In genomic region chr16:27281285-27281684, GRCh38 we compare ENCODE assay signal across 20 cellular contexts. TPM values are rescaled to one million over a fixed set of nuclear protein-coding genes. Genes with fewer than 3 reads are reported as not detected.
DNase-seq lines count a peak whose midpoint lies in the region; ATAC-seq and TF ChIP-seq lines count a peak whose summit lies in the region.
"Had no signal": no experiment of that assay in that cellular context is flagged by ENCODE, and none has a peak within 500 bp of the region (broad histone marks: within the 10 kb centered on the region; RNA-seq: fewer than 3 reads in every experiment).

No MANE protein-coding gene starts in this region.

- H3K27ac Mint-ChIP-seq in activated CD8-positive, alpha-beta T cell treated with anti-CD3 and anti-CD28 coated beads, Interleukin-2, amount 10 ng/mL, durations not matched to agents 7 days and 5 days = peak overlapping the region; percentile 31
- H3K27ac Mint-ChIP-seq in activated CD8-positive, alpha-beta T cell treated with anti-CD3 and anti-CD28 coated beads for 36 hours = no peak overlapping the region
- H3K27ac Mint-ChIP-seq in CD8-positive, alpha-beta T cell = peak overlapping the region; percentile 69
- H3K27ac Mint-ChIP-seq in naive thymus-derived CD4-positive, alpha-beta T cell = peak overlapping the region; percentile 84 to 96 (median 93)
- H3K27ac Mint-ChIP-seq: effector memory CD8-positive, alpha-beta T cell had no signal

- DNase-seq in activated CD8-positive, alpha-beta T cell treated with anti-CD3 and anti-CD28 coated beads, Interleukin-2, amount 10 ng/mL, durations not matched to agents 7 days and 5 days = no peak
- DNase-seq in activated CD8-positive, alpha-beta T cell treated with anti-CD3 and anti-CD28 coated beads for 36 hours = no peak
- DNase-seq in CD8-positive, alpha-beta T cell = no peak
- peak; percentile 50 for DNase-seq in activated CD8-positive, alpha-beta memory T cell treated with anti-CD3 and anti-CD28 coated beads, Interleukin-2, amount 50 U/mL, for 48 hours
- DNase-seq in naive thymus-derived CD4-positive, alpha-beta T cell = peak in 7 of 9 donors; percentile 26 to 59 (median 45)
- DNase-seq in HK-2 (ENCODE audit: unreplicated experiment) = no peak
- no peak for DNase-seq in NK-92 treated with Interleukin-12 subunit alpha and Interleukin-12 subunit beta, amount 100 ng/mL, for 24 hours (lab: John Stamatoyannopoulos, UW)
- DNase-seq: body of pancreas; DMS153; effector memory CD8-positive, alpha-beta T cell; NCI-H1694; NCI-H2171 treated with DMSO at 0.1 percent for 48 hours; NCI-H69; posterior cingulate gyrus; sigmoid colon had no signal

- no peak overlapping the region for H3K4me3 Mint-ChIP-seq in activated CD8-positive, alpha-beta T cell treated with anti-CD3 and anti-CD28 coated beads, Interleukin-2, amount 10 ng/mL, durations not matched to agents 7 days and 5 days
- no peak overlapping the region for H3K4me3 Mint-ChIP-seq in activated CD8-positive, alpha-beta T cell treated with anti-CD3 and anti-CD28 coated beads for 36 hours
- no peak overlapping the region for H3K4me3 Mint-ChIP-seq in CD8-positive, alpha-beta T cell
- H3K4me3 Mint-ChIP-seq in naive thymus-derived CD4-positive, alpha-beta T cell = peak overlapping the region; percentile 72 to 90 (median 85)
- H3K4me3 Mint-ChIP-seq: effector memory CD8-positive, alpha-beta T cell; natural killer cell treated with Interleukin-12 subunit alpha and Interleukin-12 subunit beta and Interleukin-15 and Interleukin-18, amount 100 ng/mL, for 72 hours had no signal

- peaks cover 45% of the 10 kb centered on the region for H3K4me1 Mint-ChIP-seq in activated CD8-positive, alpha-beta T cell treated with anti-CD3 and anti-CD28 coated beads, Interleukin-2, amount 10 ng/mL, durations not matched to agents 7 days and 5 days (ENCODE audit: low read depth)
- H3K4me1 Mint-ChIP-seq in activated CD8-positive, alpha-beta T cell treated with anti-CD3 and anti-CD28 coated beads for 36 hours (ENCODE audit: low read depth) = peaks cover 50% of the 10 kb centered on the region
- H3K4me1 Mint-ChIP-seq in CD8-positive, alpha-beta T cell (ENCODE audit: low read depth) = peaks cover 17% of the 10 kb centered on the region
- H3K4me1 Mint-ChIP-seq in naive thymus-derived CD4-positive, alpha-beta T cell = peaks cover 27 to 66% (median 52%) of the 10 kb centered on the region in 7 donors

- H3K36me3 Mint-ChIP-seq in activated CD8-positive, alpha-beta T cell treated with anti-CD3 and anti-CD28 coated beads, Interleukin-2, amount 10 ng/mL, durations not matched to agents 7 days and 5 days (ENCODE audit: low read depth) = peaks cover 3% of the 10 kb centered on the region
- peaks cover 3% of the 10 kb centered on the region for H3K36me3 Mint-ChIP-seq in activated CD8-positive, alpha-beta T cell treated with anti-CD3 and anti-CD28 coated beads for 36 hours (ENCODE audit: low read depth)
- no peaks in the 10 kb centered on the region for H3K36me3 Mint-ChIP-seq in CD8-positive, alpha-beta T cell
- peaks cover 0 to 32% (median under 1%) of the 10 kb centered on the region in 5 donors for H3K36me3 Mint-ChIP-seq in naive thymus-derived CD4-positive, alpha-beta T cell
- H3K36me3 Mint-ChIP-seq: natural killer cell treated with Interleukin-12 subunit alpha and Interleukin-12 subunit beta and Interleukin-15 and Interleukin-18, amount 100 ng/mL, for 72 hours had no signal

- POLR2A ChIA-PET in activated CD8-positive, alpha-beta T cell treated with anti-CD3 and anti-CD28 coated beads, Interleukin-2, amount 10 ng/mL, durations not matched to agents 7 days and 5 days (lab: Charles Lee) = interaction anchor here (0.5 to 0.6 kb wide), 2 partner anchors 80 to 275 kb away, joined by 3 to 4 read pairs; no protein-coding TSS in a partner anchor
- POLR2A ChIA-PET in activated CD8-positive, alpha-beta T cell treated with anti-CD3 and anti-CD28 coated beads for 36 hours (lab: Charles Lee) = interaction anchor here (1.3 to 6.5 kb wide), 4 partner anchors 10 to 47 kb away, joined by 3 to 40 read pairs (median 7); no protein-coding TSS in a partner anchor
- POLR2A ChIA-PET in CD8-positive, alpha-beta T cell (lab: Charles Lee) = no interaction called here
- POLR2A ChIA-PET in naive thymus-derived CD4-positive, alpha-beta T cell (lab: Charles Lee) = interaction anchor here (0.6 to 1.7 kb wide), 12 partner anchors 9 to 86 kb away, joined by 3 to 8 read pairs (median 5); no protein-coding TSS in a partner anchor

- H3K9me3 ChIP-seq in CD8-positive, alpha-beta T cell (ENCODE audit: low read length) = no peaks in the 10 kb centered on the region
- H3K9me3 ChIP-seq in naive thymus-derived CD4-positive, alpha-beta T cell (ENCODE audit: control insufficient read depth in 2 of 3, low read length in 3 of 3) = no peaks in the 10 kb centered on the region
- H3K9me3 ChIP-seq: BLaER1 treated with 17β-estradiol and CSF1 and Interleukin-3, amounts not matched to agents 10 nM and 100 nM; body of pancreas; sigmoid colon; suprapubic skin had no signal

- H3K4me3 ChIP-seq in CD8-positive, alpha-beta T cell (ENCODE audit: low read depth, low read length) = no peak overlapping the region
- peak overlapping the region; percentile 43 for H3K4me3 ChIP-seq in naive thymus-derived CD4-positive, alpha-beta T cell (ENCODE audit: low read length)
- H3K4me3 ChIP-seq: BLaER1 treated with 17β-estradiol and CSF1 and Interleukin-3, amounts not matched to agents 10 nM and 100 nM; body of pancreas; K562; sigmoid colon; suprapubic skin had no signal

- no peaks in the 10 kb centered on the region for H3K9me3 Mint-ChIP-seq in activated CD8-positive, alpha-beta T cell treated with anti-CD3 and anti-CD28 coated beads, Interleukin-2, amount 10 ng/mL, durations not matched to agents 7 days and 5 days (ENCODE audit: insufficient read depth)
- H3K9me3 Mint-ChIP-seq in activated CD8-positive, alpha-beta T cell treated with anti-CD3 and anti-CD28 coated beads for 36 hours = peaks cover 5% of the 10 kb centered on the region
- no peaks in the 10 kb centered on the region for H3K9me3 Mint-ChIP-seq in CD8-positive, alpha-beta T cell
- peaks cover 0 to 4% (median 0%) of the 10 kb centered on the region in 11 donors for H3K9me3 Mint-ChIP-seq in naive thymus-derived CD4-positive, alpha-beta T cell
- H3K9me3 Mint-ChIP-seq: effector memory CD8-positive, alpha-beta T cell; natural killer cell treated with Interleukin-12 subunit alpha and Interleukin-12 subunit beta and Interleukin-15 and Interleukin-18, amount 100 ng/mL, for 72 hours had no signal

- no peak overlapping the region for H3K27ac ChIP-seq in CD8-positive, alpha-beta T cell (ENCODE audit: low read depth, low read length)
- H3K27ac ChIP-seq in naive thymus-derived CD4-positive, alpha-beta T cell (ENCODE audit: low read depth, low read length) = peak overlapping the region; percentile 55
- H3K27ac ChIP-seq: BLaER1 treated with 17β-estradiol and CSF1 and Interleukin-3, amounts not matched to agents 10 nM and 100 nM; body of pancreas; sigmoid colon; suprapubic skin had no signal

- intact Hi-C loops in activated CD8-positive, alpha-beta T cell treated with anti-CD3 and anti-CD28 coated beads for 36 hours (cut with micrococcal nuclease) = no loop called here
- intact Hi-C loops in CD8-positive, alpha-beta T cell (cut with DNase I, micrococcal nuclease) = no loop called here
- intact Hi-C loops in naive thymus-derived CD4-positive, alpha-beta T cell (cut with micrococcal nuclease) = no loop called here

- no peaks in the 10 kb centered on the region for H3K27me3 ChIP-seq in CD8-positive, alpha-beta T cell (ENCODE audit: insufficient read depth, low read length)
- no peaks in the 10 kb centered on the region for H3K27me3 ChIP-seq in naive thymus-derived CD4-positive, alpha-beta T cell (ENCODE audit: control insufficient read depth in 2 of 2, insufficient read depth in 2 of 2, low read length in 2 of 2)
- H3K27me3 ChIP-seq: BLaER1 treated with 17β-estradiol and CSF1 and Interleukin-3, amounts not matched to agents 10 nM and 100 nM; body of pancreas; sigmoid colon; suprapubic skin had no signal

- CTCF ChIA-PET in activated CD8-positive, alpha-beta T cell treated with anti-CD3 and anti-CD28 coated beads, Interleukin-2, amount 10 ng/mL, durations not matched to agents 7 days and 5 days (lab: Charles Lee) = interaction anchor here (0.8 to 1.5 kb wide), 2 partner anchors 9 to 51 kb away, joined by 3 to 4 read pairs; no protein-coding TSS in a partner anchor
- CTCF ChIA-PET in activated CD8-positive, alpha-beta T cell treated with anti-CD3 and anti-CD28 coated beads for 36 hours (lab: Charles Lee) = interaction anchor here (0.8 to 1.5 kb wide), 4 partner anchors 27 to 86 kb away, joined by 3 to 5 read pairs (median 4); no protein-coding TSS in a partner anchor
- CTCF ChIA-PET in CD8-positive, alpha-beta T cell (lab: Charles Lee) = interaction anchor here (0.7 to 1.4 kb wide), 3 partner anchors 15 to 105 kb away, joined by 3 to 4 read pairs (median 3); no protein-coding TSS in a partner anchor
- CTCF ChIA-PET in naive thymus-derived CD4-positive, alpha-beta T cell (lab: Charles Lee) = interaction anchor here (0.7 to 2.5 kb wide), 5 partner anchors 9 to 52 kb away, joined by 3 to 6 read pairs (median 4); partner anchors contain the start of gene NSMCE1

- peaks cover 2% of the 10 kb centered on the region for H3K27me3 Mint-ChIP-seq in activated CD8-positive, alpha-beta T cell treated with anti-CD3 and anti-CD28 coated beads, Interleukin-2, amount 10 ng/mL, durations not matched to agents 7 days and 5 days (ENCODE audit: low read depth)
- H3K27me3 Mint-ChIP-seq in activated CD8-positive, alpha-beta T cell treated with anti-CD3 and anti-CD28 coated beads for 36 hours = peaks cover 2% of the 10 kb centered on the region
- H3K27me3 Mint-ChIP-seq in CD8-positive, alpha-beta T cell (ENCODE audit: low read depth) = no peaks in the 10 kb centered on the region
- peaks cover 0 to 4% (median 0%) of the 10 kb centered on the region in 5 donors for H3K27me3 Mint-ChIP-seq in naive thymus-derived CD4-positive, alpha-beta T cell
- H3K27me3 Mint-ChIP-seq: effector memory CD8-positive, alpha-beta T cell had no signal

- ATAC-seq in activated CD8-positive, alpha-beta T cell treated with anti-CD3 and anti-CD28 coated beads, Interleukin-2, amount 10 ng/mL, durations not matched to agents 7 days and 5 days = no peak
- no peak for ATAC-seq in activated CD8-positive, alpha-beta T cell treated with anti-CD3 and anti-CD28 coated beads for 36 hours
- no peak for ATAC-seq in CD8-positive, alpha-beta T cell
- peak; percentile 80 for ATAC-seq in naive thymus-derived CD4-positive, alpha-beta T cell
- ATAC-seq in HG02588 (IDR thresholded peaks at IDR 0.05; ENCODE audit: unreplicated experiment) = no peak
- ATAC-seq: body of pancreas; effector memory CD8-positive, alpha-beta T cell; K562; natural killer cell treated with Interleukin-12 subunit alpha and Interleukin-12 subunit beta and Interleukin-15 and Interleukin-18, amount 100 ng/mL, for 72 hours had no signal

- no peak for TF ChIP-seq CTCF in activated CD8-positive, alpha-beta T cell treated with anti-CD3 and anti-CD28 coated beads for 36 hours (IDR thresholded peaks at IDR 0.05)
- TF ChIP-seq CTCF in CD8-positive, alpha-beta T cell (IDR thresholded peaks at IDR 0.05) = no peak

- no peaks in the 10 kb centered on the region for H3K36me3 ChIP-seq in CD8-positive, alpha-beta T cell (ENCODE audit: insufficient read depth, low read length)
- no peaks in the 10 kb centered on the region for H3K36me3 ChIP-seq in naive thymus-derived CD4-positive, alpha-beta T cell (ENCODE audit: control insufficient read depth in 2 of 3, insufficient read depth in 3 of 3, low read length in 3 of 3)
- H3K36me3 ChIP-seq: BLaER1 treated with 17β-estradiol and CSF1 and Interleukin-3, amounts not matched to agents 10 nM and 100 nM; sigmoid colon; suprapubic skin had no signal

- H3K4me1 ChIP-seq in CD8-positive, alpha-beta T cell (ENCODE audit: insufficient read depth, low read length) = peaks cover 9% of the 10 kb centered on the region
- peaks cover 0 to 25% of the 10 kb centered on the region in 2 donors for H3K4me1 ChIP-seq in naive thymus-derived CD4-positive, alpha-beta T cell (ENCODE audit: control insufficient read depth in 2 of 2, insufficient read depth in 2 of 2, low read length in 2 of 2)
- H3K4me1 ChIP-seq: body of pancreas, sigmoid colon had no signal

RNA-seq across cellular contexts. Expression of gene NSMCE1, which starts 12.7 kb away (rescaled TPM):
- 10 to 100 TPM; 87.3 to 94.9 TPM for total RNA-seq in activated CD8-positive, alpha-beta T cell treated with anti-CD3 and anti-CD28 coated beads, Interleukin-2, amount 10 ng/mL, durations not matched to agents 7 days and 5 days
- total RNA-seq in activated CD8-positive, alpha-beta T cell treated with anti-CD3 and anti-CD28 coated beads for 36 hours = 100 to 1,000 TPM; 150 to 156 TPM
- total RNA-seq in CD8-positive, alpha-beta T cell = 10 to 100 TPM; 29.6 to 30.1 TPM
- total RNA-seq in naive thymus-derived CD4-positive, alpha-beta T cell = 100 to 1,000 TPM in 1 of 5 experiments, 10 to 100 TPM in 4; 45.5 to 106 (median 70.2) TPM
- 100 to 1,000 TPM; 200 to 220 TPM for polyA plus RNA-seq in naive thymus-derived CD4-positive, alpha-beta T cell

RNA-seq across cellular contexts. Expression of gene IL4R, which starts 32.5 kb away (rescaled TPM):
- 100 to 1,000 TPM; 231 to 237 TPM for total RNA-seq in activated CD8-positive, alpha-beta T cell treated with anti-CD3 and anti-CD28 coated beads, Interleukin-2, amount 10 ng/mL, durations not matched to agents 7 days and 5 days
- 100 to 1,000 TPM; 236 to 245 TPM for total RNA-seq in activated CD8-positive, alpha-beta T cell treated with anti-CD3 and anti-CD28 coated beads for 36 hours
- 100 to 1,000 TPM; 224 to 240 TPM for total RNA-seq in CD8-positive, alpha-beta T cell
- 100 to 1,000 TPM; 158 to 498 (median 198) TPM for total RNA-seq in naive thymus-derived CD4-positive, alpha-beta T cell
- polyA plus RNA-seq in naive thymus-derived CD4-positive, alpha-beta T cell = 100 to 1,000 TPM in 1 of 2 donors, 10 to 100 TPM in 1; 99.8 to 128 TPM

Comparison
In these comparisons a context has a peak if more than half of its experiments do, and no peak if none do; other contexts are left out.
1. DNase-seq: peak in activated CD8-positive, alpha-beta memory T cell treated with anti-CD3 and anti-CD28 coated beads, Interleukin-2, amount 50 U/mL, for 48 hours (single experiment) and naive thymus-derived CD4-positive, alpha-beta T cell (7 of 9); none in activated CD8-positive, alpha-beta T cell treated with anti-CD3 and anti-CD28 coated beads, Interleukin-2, amount 10 ng/mL, durations not matched to agents 7 days and 5 days (single experiment), activated CD8-positive, alpha-beta T cell treated with anti-CD3 and anti-CD28 coated beads for 36 hours (single experiment), CD8-positive, alpha-beta T cell (0 of 7), HK-2 (single experiment) and NK-92 treated with Interleukin-12 subunit alpha and Interleukin-12 subunit beta, amount 100 ng/mL, for 24 hours (single experiment).
2. H3K4me3 Mint-ChIP-seq: peak in naive thymus-derived CD4-positive, alpha-beta T cell (10 of 10); none in activated CD8-positive, alpha-beta T cell treated with anti-CD3 and anti-CD28 coated beads, Interleukin-2, amount 10 ng/mL, durations not matched to agents 7 days and 5 days (single experiment), activated CD8-positive, alpha-beta T cell treated with anti-CD3 and anti-CD28 coated beads for 36 hours (single experiment) and CD8-positive, alpha-beta T cell (single experiment).